7 cellular contexts compared by ENCODE assay signal in genomic region chr11:117023707-117024106, GRCh38.
A peak's percentile ranks its signal among the peaks of the same experiment; 100 is the strongest.
DNase-seq lines count a peak whose midpoint lies in the region; ATAC-seq and TF ChIP-seq lines count a peak whose summit lies in the region.
"Not testable (repeated sequence)": the region's sequence is repeated elsewhere in the genome, so short reads cannot be mapped to it uniquely, and the experiment has no call there.

No MANE protein-coding gene starts in this region.

- peaks cover 69% of the 10 kb centered on the region for H3K4me1 Mint-ChIP-seq in activated CD4-positive, alpha-beta T cell treated with anti-CD3 and anti-CD28 coated beads, Interleukin-2, amount 10 ng/mL, durations not matched to agents 24 days and 14 days
- H3K4me1 Mint-ChIP-seq in activated T-helper 17 cell treated with anti-CD3 and anti-CD28 coated beads, Interleukin-2, amount 50 U/mL, for 72 hours, result peaks cover 62% of the 10 kb centered on the region
- peaks cover 90% of the 10 kb centered on the region for H3K4me1 Mint-ChIP-seq in activated naive CD8-positive, alpha-beta T cell treated with anti-CD3 and anti-CD28 coated beads, Interleukin-2, amount 50 U/mL, for 24 hours
- H3K4me1 Mint-ChIP-seq in effector memory CD8-positive, alpha-beta T cell (ENCODE audit: low read depth in 2 of 2), result peaks cover 62 to 73% of the 10 kb centered on the region in 2 donors
- H3K4me1 Mint-ChIP-seq in naive B cell, result peaks cover 64 to 93% (median 80%) of the 10 kb centered on the region in 3 donors

- not testable (repeated sequence) for H3K27ac ChIP-seq in HEK293 (ENCODE audit: extremely low read depth, low read depth, low read length)
- H3K27ac ChIP-seq in substantia nigra (ENCODE audit: low read depth, low read length, poor library complexity, severe bottlenecking), result peak overlapping the region; percentile 70

- H3K27me3 Mint-ChIP-seq in activated CD4-positive, alpha-beta T cell treated with anti-CD3 and anti-CD28 coated beads, Interleukin-2, amount 10 ng/mL, durations not matched to agents 24 days and 14 days; activated T-helper 17 cell treated with anti-CD3 and anti-CD28 coated beads, Interleukin-2, amount 50 U/mL, for 72 hours; activated naive CD8-positive, alpha-beta T cell treated with anti-CD3 and anti-CD28 coated beads, Interleukin-2, amount 50 U/mL, for 24 hours; effector memory CD8-positive, alpha-beta T cell; naive B cell: not testable (repeated sequence)

- intact Hi-C loops in activated CD4-positive, alpha-beta T cell treated with anti-CD3 and anti-CD28 coated beads, Interleukin-2, amount 10 ng/mL, durations not matched to agents 24 days and 14 days (cut with micrococcal nuclease), result loop anchor here (2.0 to 10.0 kb wide), 2 partner anchors 21 to 249 kb away; partner anchors contain the start of gene BUD13

- H3K36me3 Mint-ChIP-seq in activated CD4-positive, alpha-beta T cell treated with anti-CD3 and anti-CD28 coated beads, Interleukin-2, amount 10 ng/mL, durations not matched to agents 24 days and 14 days (ENCODE audit: low read depth), result peaks cover 10% of the 10 kb centered on the region
- H3K36me3 Mint-ChIP-seq in activated T-helper 17 cell treated with anti-CD3 and anti-CD28 coated beads, Interleukin-2, amount 50 U/mL, for 72 hours (ENCODE audit: low read depth), result peaks cover 23% of the 10 kb centered on the region
- H3K36me3 Mint-ChIP-seq in activated naive CD8-positive, alpha-beta T cell treated with anti-CD3 and anti-CD28 coated beads, Interleukin-2, amount 50 U/mL, for 24 hours (ENCODE audit: low read depth); naive B cell: not testable (repeated sequence)
- H3K36me3 Mint-ChIP-seq in effector memory CD8-positive, alpha-beta T cell (ENCODE audit: insufficient read depth), result peaks cover 45% of the 10 kb centered on the region

- H3K27ac Mint-ChIP-seq in activated CD4-positive, alpha-beta T cell treated with anti-CD3 and anti-CD28 coated beads, Interleukin-2, amount 10 ng/mL, durations not matched to agents 24 days and 14 days, result peak overlapping the region; percentile 20
- peak overlapping the region; percentile 58 for H3K27ac Mint-ChIP-seq in activated T-helper 17 cell treated with anti-CD3 and anti-CD28 coated beads, Interleukin-2, amount 50 U/mL, for 72 hours
- H3K27ac Mint-ChIP-seq in activated naive CD8-positive, alpha-beta T cell treated with anti-CD3 and anti-CD28 coated beads, Interleukin-2, amount 50 U/mL, for 24 hours, result peak overlapping the region; percentile 50
- peak overlapping the region; percentile 4 to 91 for H3K27ac Mint-ChIP-seq in effector memory CD8-positive, alpha-beta T cell
- peak overlapping the region in 4 of 6 donors; percentile 28 to 93 (median 78) for H3K27ac Mint-ChIP-seq in naive B cell

- peaks cover 11% of the 10 kb centered on the region for H3K4me1 ChIP-seq in HEK293 (ENCODE audit: control insufficient read depth, insufficient read depth, low read length)

- H3K4me3 ChIP-seq in HEK293 (ENCODE audit: low read depth, low read length), result not testable (repeated sequence)

- H3K4me3 Mint-ChIP-seq in activated CD4-positive, alpha-beta T cell treated with anti-CD3 and anti-CD28 coated beads, Interleukin-2, amount 10 ng/mL, durations not matched to agents 24 days and 14 days; activated naive CD8-positive, alpha-beta T cell treated with anti-CD3 and anti-CD28 coated beads, Interleukin-2, amount 50 U/mL, for 24 hours: not testable (repeated sequence)
- H3K4me3 Mint-ChIP-seq in activated T-helper 17 cell treated with anti-CD3 and anti-CD28 coated beads, Interleukin-2, amount 50 U/mL, for 72 hours, result peak overlapping the region; percentile 31
- peak overlapping the region; percentile 6 to 42 for H3K4me3 Mint-ChIP-seq in effector memory CD8-positive, alpha-beta T cell
- H3K4me3 Mint-ChIP-seq in naive B cell, result peak overlapping the region in 3 of 8 donors; percentile 2 to 22 (median 16)

- CTCF ChIA-PET in HEK293 (lab: Yijun Ruan, JAX), result interaction anchor here (0.7 kb wide), 1 partner anchor 216 kb away, joined by 3 read pairs; no protein-coding TSS in a partner anchor

- not testable (repeated sequence) for ATAC-seq in activated T-helper 17 cell treated with anti-CD3 and anti-CD28 coated beads, Interleukin-2, amount 50 U/mL, for 72 hours (replicated peaks); activated naive CD8-positive, alpha-beta T cell treated with anti-CD3 and anti-CD28 coated beads, Interleukin-2, amount 50 U/mL, for 24 hours; effector memory CD8-positive, alpha-beta T cell (replicated peaks); naive B cell (ENCODE audit: low read depth in 2 of 2)

- TF ChIP-seq CTCF in HEK293 (tag by site-specific recombination; IDR thresholded peaks at IDR 0.05), result not testable (repeated sequence)

- not testable (repeated sequence) for H3K36me3 ChIP-seq in HEK293 (ENCODE audit: control insufficient read depth in 2 of 2, insufficient read depth in 1 of 2, low read length in 2 of 2)

- not testable (repeated sequence) for H3K9me3 Mint-ChIP-seq in activated CD4-positive, alpha-beta T cell treated with anti-CD3 and anti-CD28 coated beads, Interleukin-2, amount 10 ng/mL, durations not matched to agents 24 days and 14 days; activated T-helper 17 cell treated with anti-CD3 and anti-CD28 coated beads, Interleukin-2, amount 50 U/mL, for 72 hours; activated naive CD8-positive, alpha-beta T cell treated with anti-CD3 and anti-CD28 coated beads, Interleukin-2, amount 50 U/mL, for 24 hours; effector memory CD8-positive, alpha-beta T cell; naive B cell

- POLR2A ChIA-PET in HEK293 (lab: Yijun Ruan, JAX), result not testable (repeated sequence)

- peak; percentile 39 for DNase-seq in activated CD4-positive, alpha-beta T cell treated with anti-CD3 and anti-CD28 coated beads, Interleukin-2, amount 10 ng/mL, durations not matched to agents 24 days and 14 days
- not testable (repeated sequence) for DNase-seq in activated naive CD8-positive, alpha-beta T cell treated with anti-CD3 and anti-CD28 coated beads, Interleukin-2, amount 50 U/mL, for 24 hours; effector memory CD8-positive, alpha-beta T cell; naive B cell; substantia nigra (lab: John Stamatoyannopoulos, UW)

- not testable (repeated sequence) for H3K9me3 ChIP-seq in HEK293 (ENCODE audit: control insufficient read depth, insufficient read depth, low read depth, low read length)

TF ChIP-seq in HEK293, 187 proteins besides CTCF, POLR2A, EP300 and RAD21:
- peak; percentile 69 for TF ChIP-seq ZNF121 (tag by site-specific recombination; IDR thresholded peaks at IDR 0.05)

Comparison
In these comparisons a context has a peak if more than half of its experiments do, and no peak if none do; other contexts are left out.
1. H3K27ac Mint-ChIP-seq: peak in every context shown above with its lines; median percentile 78 in naive B cell; 58 in activated T-helper 17 cell treated with anti-CD3 and anti-CD28 coated beads, Interleukin-2, amount 50 U/mL, for 72 hours; 50 in activated naive CD8-positive, alpha-beta T cell treated with anti-CD3 and anti-CD28 coated beads, Interleukin-2, amount 50 U/mL, for 24 hours; 48 in effector memory CD8-positive, alpha-beta T cell; 20 in activated CD4-positive, alpha-beta T cell treated with anti-CD3 and anti-CD28 coated beads, Interleukin-2, amount 10 ng/mL, durations not matched to agents 24 days and 14 days.